ENCODE assay signal across 8 cellular contexts in the genomic region with DNA sequence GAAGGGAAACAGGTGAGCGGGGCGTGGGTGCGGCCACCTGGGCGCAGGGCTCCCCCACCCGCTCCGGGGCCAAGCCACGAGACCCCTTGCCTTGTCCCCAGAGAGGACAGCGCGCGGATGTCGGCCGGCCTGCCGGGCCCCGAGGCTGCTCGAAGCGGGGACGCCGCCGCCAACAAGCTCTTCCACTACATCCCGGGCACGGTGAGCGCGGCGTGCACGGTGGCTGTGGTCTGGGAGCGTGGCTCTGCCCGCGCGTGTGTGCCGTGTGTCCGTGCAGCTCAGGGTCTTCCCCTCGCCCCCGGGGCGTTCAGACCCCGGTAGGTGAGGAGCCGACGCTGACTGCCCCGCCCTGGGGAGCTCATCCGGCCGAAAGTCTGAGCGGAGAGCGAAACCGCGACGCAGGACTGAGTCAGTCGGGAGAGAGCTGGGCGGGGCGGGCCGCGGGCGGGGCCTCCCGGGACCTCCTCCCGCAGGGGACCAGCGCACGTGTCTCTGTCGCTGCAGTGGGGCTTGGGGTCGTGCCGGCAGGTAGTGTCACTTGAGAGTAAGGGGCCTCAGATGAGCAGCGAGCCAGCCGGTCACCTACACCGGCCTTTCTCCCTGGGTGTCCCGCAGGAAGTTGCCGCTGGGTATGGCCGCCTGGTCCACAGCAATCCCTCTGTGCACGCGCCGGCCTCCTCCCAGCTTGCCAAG. TPM values are rescaled to one million over a fixed set of nuclear protein-coding genes. Genes with fewer than 3 reads are reported as not detected.
DNase-seq lines count a peak whose midpoint lies in the region; TF ChIP-seq lines count a peak whose summit lies in the region.

No MANE protein-coding gene starts in this region.

- no peaks in the 10 kb centered on the region for H3K36me3 Mint-ChIP-seq in neural crest cell (ENCODE audit: low read depth)

- H3K4me1 ChIP-seq in ES-I3 (ENCODE audit: insufficient read depth, low read length) (no peaks in the 10 kb centered on the region; the same call in 1 of the 2 replicates), stomach smooth muscle (ENCODE audit: control insufficient read depth, insufficient read depth, low read length) (peaks cover 18% of the 10 kb centered on the region)

- H3K4me1 Mint-ChIP-seq in neural crest cell, result no peaks in the 10 kb centered on the region

- peak overlapping the region; percentile 64 for H3K4me3 ChIP-seq in H7 (ENCODE audit: insufficient read depth, low read depth, low read length)
- peak overlapping the region; percentile 67 to 84 for H3K4me3 ChIP-seq in stomach smooth muscle (ENCODE audit: low read length in 2 of 2)

- H3K36me3 ChIP-seq in ES-I3 (ENCODE audit: insufficient read depth, low read length) (no peaks in the 10 kb centered on the region), H7 (replicated peaks; ENCODE audit: control insufficient read depth, insufficient read depth, low read length) (no peaks in the 10 kb centered on the region; the same call in 1 of the 2 replicates), stomach smooth muscle (ENCODE audit: control insufficient read depth in 2 of 2, insufficient read depth in 2 of 2, low read length in 2 of 2) (no peaks in the 10 kb centered on the region)

- no peaks in the 10 kb centered on the region for H3K9me3 Mint-ChIP-seq in neural crest cell

- no peak overlapping the region for H3K27ac Mint-ChIP-seq in neural crest cell (ENCODE audit: unreplicated experiment)

- H3K9me3 ChIP-seq in ES-I3 (ENCODE audit: control insufficient read depth, insufficient read depth, low read length) (no peaks in the 10 kb centered on the region), stomach smooth muscle (ENCODE audit: control insufficient read depth in 2 of 2, low read length in 2 of 2) (no peaks in the 10 kb centered on the region)

- peak; percentile 95 for DNase-seq in H7
- peak; percentile 36 for DNase-seq in NCI-H69 (lab: John Stamatoyannopoulos, UW)
- DNase-seq in activated T-cell treated with anti-CD3 and anti-CD28 coated beads, Interleukin-2, amount 50 U/mL, for 1 hour, result peak; percentile 83
- DNase-seq in fibroblast of gingiva (ENCODE audit: low read depth), result peak; percentile 46
- DNase-seq in neural crest cell (ENCODE audit: low read depth, low spot score), result no peak
- DNase-seq in NCI-H187 treated with DMSO at 0.1 percent for 48 hours (lab: John Stamatoyannopoulos, UW), result no peak

- H3K4me3 Mint-ChIP-seq in neural crest cell, result peak overlapping the region; percentile 31

- no peak overlapping the region for H3K27ac ChIP-seq in stomach smooth muscle (ENCODE audit: low read length)

- H3K27me3 Mint-ChIP-seq in neural crest cell (ENCODE audit: low read depth), result peaks cover 52% of the 10 kb centered on the region

- H3K9ac ChIP-seq in ES-I3 (ENCODE audit: low read depth, low read length) (peak overlapping the region; percentile 75), stomach smooth muscle (ENCODE audit: low read length in 2 of 2) (peak overlapping the region; percentile 53 to 60)

- TF ChIP-seq CTCF in neural crest cell (conservative IDR thresholded peaks at IDR 0.05), result no peak

- H3K27me3 ChIP-seq in H7 (ENCODE audit: control insufficient read depth, insufficient read depth, low read length) (peaks cover 21% of the 10 kb centered on the region), stomach smooth muscle (ENCODE audit: control insufficient read depth in 1 of 2, insufficient read depth in 2 of 2, low read length in 2 of 2) (peaks cover 32 to 34% of the 10 kb centered on the region in 2 donors)

RNA-seq across cellular contexts. Expression of a gene that starts 0.5 kb away (rescaled TPM):
- 1.6 and 2.0 TPM in 2 replicates for total RNA-seq in H7 (2014; rRNA removed; shearing (Covaris generic))
- total RNA-seq in neural crest cell, result not detected in 2 replicates

RNA-seq across cellular contexts. Expression of a gene that starts 6.4 kb away (rescaled TPM):
- total RNA-seq in H7 (2014; rRNA removed; shearing (Covaris generic)), result 50.8 and 87.8 TPM in 2 replicates
- 41.5 and 43.9 TPM in 2 replicates for total RNA-seq in neural crest cell

RNA-seq across cellular contexts. Expression of a gene that starts 7.7 kb away (rescaled TPM):
- 239 and 287 TPM in 2 replicates for total RNA-seq in H7 (2014; rRNA removed; shearing (Covaris generic))
- 95.4 and 106 TPM in 2 replicates for total RNA-seq in neural crest cell

RNA-seq across cellular contexts. Expression of a gene that starts 15.1 kb away (rescaled TPM):
- total RNA-seq in H7 (2014; rRNA removed; shearing (Covaris generic)), result not detected in 2 replicates
- total RNA-seq in neural crest cell, result 0.11 TPM in 1 of 2 replicates, not detected in the other

RNA-seq across cellular contexts. Expression of a gene that starts 33.1 kb away (rescaled TPM):
- total RNA-seq in H7 (2014; rRNA removed; shearing (Covaris generic)), result 11.3 and 17.5 TPM in 2 replicates
- total RNA-seq in neural crest cell, result 35.7 and 38.0 TPM in 2 replicates

Comparison
In these comparisons a context has a peak if more than half of its experiments do, and no peak if none do; other contexts are left out.
1. DNase-seq: peak in H7 (single experiment), NCI-H69 (single experiment), activated T-cell treated with anti-CD3 and anti-CD28 coated beads, Interleukin-2, amount 50 U/mL, for 1 hour (single experiment) and fibroblast of gingiva (single experiment); none in neural crest cell (single experiment) and NCI-H187 treated with DMSO at 0.1 percent for 48 hours (single experiment).